In the genomic region with DNA sequence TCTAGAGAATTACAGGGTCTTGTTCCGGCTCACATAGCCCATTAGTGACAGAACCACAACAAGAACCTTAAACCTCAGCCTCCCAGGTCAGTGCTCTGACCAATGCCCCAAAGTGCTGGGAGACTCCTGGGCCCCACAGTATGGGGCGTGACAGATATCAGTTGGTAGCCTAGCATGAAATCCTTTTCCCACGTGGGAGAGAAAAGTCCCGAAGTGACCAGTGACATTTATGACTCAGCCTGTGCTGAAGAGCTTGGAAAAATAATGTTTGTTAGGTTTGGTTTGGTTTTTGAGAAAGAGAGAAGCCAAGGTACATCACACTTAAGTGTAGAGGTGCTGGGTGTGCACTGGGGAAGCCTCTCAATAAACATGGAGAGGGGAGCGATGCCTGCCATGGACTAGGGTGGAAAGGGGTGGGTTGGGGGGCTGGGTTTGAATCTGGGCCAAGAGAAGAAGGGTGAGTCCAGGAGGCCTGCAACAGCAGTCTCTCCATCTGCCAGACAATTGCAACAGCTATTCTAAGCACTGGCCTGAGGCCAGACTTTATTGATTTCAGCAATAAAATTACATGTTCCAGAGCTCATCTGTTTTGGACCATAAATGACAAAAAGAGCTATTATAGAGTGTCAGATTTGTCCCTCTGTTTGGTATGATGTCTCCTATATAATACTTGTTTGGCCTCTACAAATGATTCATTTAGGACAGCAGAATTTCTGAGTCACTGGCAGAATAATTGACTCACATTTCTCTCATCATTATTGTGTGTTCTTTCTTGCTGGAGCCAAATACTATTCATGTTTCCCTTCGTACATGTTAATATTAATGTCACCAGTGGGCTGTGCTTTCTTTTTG, we compare ENCODE assay signal across 10 cellular contexts. TPM values are rescaled to one million over a fixed set of nuclear protein-coding genes. Genes with fewer than 3 reads are reported as not detected.
DNase-seq lines count a peak whose midpoint lies in the region; ATAC-seq lines count a peak whose summit lies in the region.
"Had no signal": no experiment of that assay in that cellular context is flagged by ENCODE, and none has a peak within 500 bp of the region (broad histone marks: within the 10 kb centered on the region; RNA-seq: fewer than 3 reads in every experiment).

No MANE protein-coding gene starts in this region.

- H3K36me3 Mint-ChIP-seq in activated CD4-positive, alpha-beta memory T cell treated with anti-CD3 and anti-CD28 coated beads for 36 hours = no peaks in the 10 kb centered on the region
- no peaks in the 10 kb centered on the region for H3K36me3 Mint-ChIP-seq in activated CD4-positive, alpha-beta memory T cell treated with anti-CD3 and anti-CD28 coated beads, Interleukin-2, amount 10 ng/mL, durations not matched to agents 7 days and 5 days (ENCODE audit: low read depth)
- no peaks in the 10 kb centered on the region for H3K36me3 Mint-ChIP-seq in activated CD8-positive, alpha-beta memory T cell treated with anti-CD3 and anti-CD28 coated beads, Interleukin-2, amount 10 ng/mL, durations not matched to agents 7 days and 5 days

- no peaks in the 10 kb centered on the region for H3K4me1 ChIP-seq in thymus (ENCODE audit: control insufficient read depth, insufficient read depth, low read length)

- POLR2A ChIA-PET in activated CD4-positive, alpha-beta memory T cell treated with anti-CD3 and anti-CD28 coated beads for 36 hours (lab: Charles Lee) = interaction anchor here (1.6 kb wide), 1 partner anchor 9 kb away, joined by 4 read pairs; no protein-coding TSS in a partner anchor
- POLR2A ChIA-PET in activated CD4-positive, alpha-beta memory T cell treated with anti-CD3 and anti-CD28 coated beads, Interleukin-2, amount 10 ng/mL, durations not matched to agents 7 days and 5 days (lab: Charles Lee) = no interaction called here

- H3K27me3 Mint-ChIP-seq in activated CD4-positive, alpha-beta memory T cell treated with anti-CD3 and anti-CD28 coated beads for 36 hours = no peaks in the 10 kb centered on the region
- no peaks in the 10 kb centered on the region for H3K27me3 Mint-ChIP-seq in activated CD4-positive, alpha-beta memory T cell treated with anti-CD3 and anti-CD28 coated beads, Interleukin-2, amount 10 ng/mL, durations not matched to agents 7 days and 5 days
- H3K27me3 Mint-ChIP-seq in activated CD8-positive, alpha-beta memory T cell treated with anti-CD3 and anti-CD28 coated beads, Interleukin-2, amount 10 ng/mL, durations not matched to agents 7 days and 5 days = peaks cover 23% of the 10 kb centered on the region

- no peaks in the 10 kb centered on the region for H3K9me3 Mint-ChIP-seq in activated CD4-positive, alpha-beta memory T cell treated with anti-CD3 and anti-CD28 coated beads for 36 hours
- no peaks in the 10 kb centered on the region for H3K9me3 Mint-ChIP-seq in activated CD4-positive, alpha-beta memory T cell treated with anti-CD3 and anti-CD28 coated beads, Interleukin-2, amount 10 ng/mL, durations not matched to agents 7 days and 5 days
- H3K9me3 Mint-ChIP-seq in activated CD8-positive, alpha-beta memory T cell treated with anti-CD3 and anti-CD28 coated beads, Interleukin-2, amount 10 ng/mL, durations not matched to agents 7 days and 5 days (ENCODE audit: low read depth) = no peaks in the 10 kb centered on the region

- H3K4me3 ChIP-seq in thymus (ENCODE audit: low read length) = no peak overlapping the region

- 90% methylated on average over 6 of the region's 6 CpGs for WGBS in thymus

- H3K4me3 Mint-ChIP-seq in activated CD4-positive, alpha-beta memory T cell treated with anti-CD3 and anti-CD28 coated beads for 36 hours = no peak overlapping the region
- H3K4me3 Mint-ChIP-seq in activated CD4-positive, alpha-beta memory T cell treated with anti-CD3 and anti-CD28 coated beads, Interleukin-2, amount 10 ng/mL, durations not matched to agents 7 days and 5 days = no peak overlapping the region
- H3K4me3 Mint-ChIP-seq in activated CD8-positive, alpha-beta memory T cell treated with anti-CD3 and anti-CD28 coated beads, Interleukin-2, amount 10 ng/mL, durations not matched to agents 7 days and 5 days = no peak overlapping the region

- intact Hi-C loops in activated CD4-positive, alpha-beta memory T cell treated with anti-CD3 and anti-CD28 coated beads for 36 hours (cut with micrococcal nuclease) = loop anchor here (1.0 kb wide), 1 partner anchor 9 kb away; no protein-coding TSS in a partner anchor

- no peaks in the 10 kb centered on the region for H3K9me3 ChIP-seq in thymus (ENCODE audit: control insufficient read depth)

- peaks cover 15% of the 10 kb centered on the region for H3K4me1 Mint-ChIP-seq in activated CD4-positive, alpha-beta memory T cell treated with anti-CD3 and anti-CD28 coated beads for 36 hours (ENCODE audit: low read depth)
- peaks cover 8% of the 10 kb centered on the region for H3K4me1 Mint-ChIP-seq in activated CD4-positive, alpha-beta memory T cell treated with anti-CD3 and anti-CD28 coated beads, Interleukin-2, amount 10 ng/mL, durations not matched to agents 7 days and 5 days
- H3K4me1 Mint-ChIP-seq in activated CD8-positive, alpha-beta memory T cell treated with anti-CD3 and anti-CD28 coated beads, Interleukin-2, amount 10 ng/mL, durations not matched to agents 7 days and 5 days = no peaks in the 10 kb centered on the region

- peak overlapping the region; percentile 65 for H3K27ac Mint-ChIP-seq in activated CD4-positive, alpha-beta memory T cell treated with anti-CD3 and anti-CD28 coated beads for 36 hours
- no peak overlapping the region for H3K27ac Mint-ChIP-seq in activated CD4-positive, alpha-beta memory T cell treated with anti-CD3 and anti-CD28 coated beads, Interleukin-2, amount 10 ng/mL, durations not matched to agents 7 days and 5 days
- H3K27ac Mint-ChIP-seq in activated CD8-positive, alpha-beta memory T cell treated with anti-CD3 and anti-CD28 coated beads, Interleukin-2, amount 10 ng/mL, durations not matched to agents 7 days and 5 days = no peak overlapping the region

- H3K36me3 ChIP-seq in thymus (ENCODE audit: control insufficient read depth, insufficient read depth) = no peaks in the 10 kb centered on the region

- ATAC-seq in activated CD8-positive, alpha-beta memory T cell treated with anti-CD3 and anti-CD28 coated beads, Interleukin-2, amount 10 ng/mL, durations not matched to agents 7 days and 5 days = no peak

- no peaks in the 10 kb centered on the region for H3K27me3 ChIP-seq in thymus (ENCODE audit: control insufficient read depth, insufficient read depth)

- DNase-seq in activated CD4-positive, alpha-beta memory T cell treated with anti-CD3 and anti-CD28 coated beads for 36 hours = no peak
- DNase-seq in activated CD4-positive, alpha-beta memory T cell treated with anti-CD3 and anti-CD28 coated beads, Interleukin-2, amount 10 ng/mL, durations not matched to agents 7 days and 5 days = no peak
- DNase-seq in SHP77 treated with DMSO at 0.1 percent for 48 hours (lab: John Stamatoyannopoulos, UW) (peak; percentile 91), glomerular visceral epithelial cell (ENCODE audit: extremely low spot score) (peak; percentile 25), KG1 (lab: John Stamatoyannopoulos, UW) (no peak), SKM-1 treated with dmso at 0.1 percent for 144 hours (lab: John Stamatoyannopoulos, UW; ENCODE audit: unreplicated experiment) (no peak)
- DNase-seq in activated CD8-positive, alpha-beta memory T cell treated with anti-CD3 and anti-CD28 coated beads, Interleukin-2, amount 10 ng/mL, durations not matched to agents 7 days and 5 days = no peak

- CTCF ChIA-PET in activated CD4-positive, alpha-beta memory T cell treated with anti-CD3 and anti-CD28 coated beads for 36 hours (lab: Charles Lee) = interaction anchor here (0.8 kb wide), 1 partner anchor 50 kb away, joined by 3 read pairs; a partner anchor contains a TSS
- CTCF ChIA-PET in activated CD4-positive, alpha-beta memory T cell treated with anti-CD3 and anti-CD28 coated beads, Interleukin-2, amount 10 ng/mL, durations not matched to agents 7 days and 5 days (lab: Charles Lee) = interaction anchor here (0.7 kb wide), 1 partner anchor 161 kb away, joined by 3 read pairs; no protein-coding TSS in a partner anchor
- CTCF ChIA-PET in activated CD8-positive, alpha-beta memory T cell treated with anti-CD3 and anti-CD28 coated beads, Interleukin-2, amount 10 ng/mL, durations not matched to agents 7 days and 5 days (lab: Charles Lee) = no interaction called here

- H3K27ac ChIP-seq in thymus (ENCODE audit: low read depth) = peak overlapping the region; percentile 54

RNA-seq across cellular contexts. Expression of a gene that starts 43.4 kb away (rescaled TPM):
- 1 to 10 TPM; 2.3 to 2.6 TPM for total RNA-seq in activated CD4-positive, alpha-beta memory T cell treated with anti-CD3 and anti-CD28 coated beads for 36 hours
- under 1 TPM; 0.23 to 0.40 TPM for total RNA-seq in activated CD4-positive, alpha-beta memory T cell treated with anti-CD3 and anti-CD28 coated beads, Interleukin-2, amount 10 ng/mL, durations not matched to agents 7 days and 5 days
- polyA plus RNA-seq in thymus = 11.6 TPM
- total RNA-seq in activated CD8-positive, alpha-beta memory T cell treated with anti-CD3 and anti-CD28 coated beads, Interleukin-2, amount 10 ng/mL, durations not matched to agents 7 days and 5 days = under 1 TPM in 1 of 2 experiments, not detected in 1; 0.07 TPM
- total RNA-seq: SK-MEL-5 had no signal
- polyA plus RNA-seq: BJ had no signal

RNA-seq across cellular contexts. Expression of a gene that starts 50.0 kb away (rescaled TPM):
- 10 to 100 TPM; 44.6 to 52.4 TPM for total RNA-seq in activated CD4-positive, alpha-beta memory T cell treated with anti-CD3 and anti-CD28 coated beads for 36 hours
- 10 to 100 TPM; 63.6 to 76.7 TPM for total RNA-seq in activated CD4-positive, alpha-beta memory T cell treated with anti-CD3 and anti-CD28 coated beads, Interleukin-2, amount 10 ng/mL, durations not matched to agents 7 days and 5 days
- polyA plus RNA-seq in thymus = 50.9 TPM
- 10 to 100 TPM; 68.9 to 88.8 TPM for total RNA-seq in activated CD8-positive, alpha-beta memory T cell treated with anti-CD3 and anti-CD28 coated beads, Interleukin-2, amount 10 ng/mL, durations not matched to agents 7 days and 5 days

RNA-seq across cellular contexts. Expression of a gene that starts 54.9 kb away (rescaled TPM):
- 1 to 10 TPM; 1.5 TPM for total RNA-seq in activated CD4-positive, alpha-beta memory T cell treated with anti-CD3 and anti-CD28 coated beads for 36 hours
- total RNA-seq in activated CD4-positive, alpha-beta memory T cell treated with anti-CD3 and anti-CD28 coated beads, Interleukin-2, amount 10 ng/mL, durations not matched to agents 7 days and 5 days = under 1 TPM; 0.23 to 0.40 TPM
- polyA plus RNA-seq in thymus = 8.8 TPM
- total RNA-seq in activated CD8-positive, alpha-beta memory T cell treated with anti-CD3 and anti-CD28 coated beads, Interleukin-2, amount 10 ng/mL, durations not matched to agents 7 days and 5 days = under 1 TPM in 1 of 2 experiments, not detected in 1; 0.23 TPM
- total RNA-seq: SK-MEL-5 had no signal
- polyA plus RNA-seq: BJ had no signal

Comparison
In these comparisons a context has a peak if more than half of its experiments do, and no peak if none do; other contexts are left out.
1. DNase-seq: peak in SHP77 treated with DMSO at 0.1 percent for 48 hours (single experiment) and glomerular visceral epithelial cell (single experiment); none in activated CD4-positive, alpha-beta memory T cell treated with anti-CD3 and anti-CD28 coated beads for 36 hours (single experiment), activated CD4-positive, alpha-beta memory T cell treated with anti-CD3 and anti-CD28 coated beads, Interleukin-2, amount 10 ng/mL, durations not matched to agents 7 days and 5 days (single experiment), KG1 (single experiment), SKM-1 treated with dmso at 0.1 percent for 144 hours (single experiment) and activated CD8-positive, alpha-beta memory T cell treated with anti-CD3 and anti-CD28 coated beads, Interleukin-2, amount 10 ng/mL, durations not matched to agents 7 days and 5 days (single experiment).